Comparison of ENCODE assay signal across 9 cellular contexts in genomic region chr12:7937867-7938506, GRCh38. TPM values are rescaled to one million over a fixed set of nuclear protein-coding genes. Genes with fewer than 3 reads are reported as not detected.
A peak's percentile ranks its signal among the peaks of the same experiment; 100 is the strongest.
DNase-seq lines count a peak whose midpoint lies in the region; ATAC-seq lines count a peak whose summit lies in the region.
"Had no signal": no experiment of that assay in that cellular context is flagged by ENCODE, and none has a peak within 500 bp of the region (broad histone marks: within the 10 kb centered on the region; RNA-seq: fewer than 3 reads in every experiment).

No MANE protein-coding gene starts in this region.

- peak overlapping the region; percentile 23 for H3K27ac ChIP-seq in urinary bladder (ENCODE audit: low read depth)
- H3K27ac ChIP-seq: suprapubic skin had no signal

- H3K36me3 Mint-ChIP-seq in T-cell (no peaks in the 10 kb centered on the region), immature natural killer cell (no peaks in the 10 kb centered on the region)

- peak; percentile 56 for DNase-seq in stimulated activated CD4-positive, alpha-beta T cell treated with anti-CD3 and anti-CD28 coated beads, Interleukin-15, amount 100 ng/mL, for 24 hours
- no peak for DNase-seq in stimulated activated CD4-positive, alpha-beta T cell treated with anti-CD3 and anti-CD28 coated beads, Interleukin-2, amount 100 ng/mL, for 24 hours
- DNase-seq in T-cell (no peak), immature natural killer cell (no peak), NCI-H524 (lab: John Stamatoyannopoulos, UW) (no peak), hippocampal formation (lab: John Stamatoyannopoulos, UW) (no peak)

- WGBS in urinary bladder, result 31% methylated on average over 4 of the region's 4 CpGs

- no peaks in the 10 kb centered on the region for H3K4me1 ChIP-seq in urinary bladder (ENCODE audit: insufficient read depth)

- CTCF ChIA-PET in T-cell (lab: Charles Lee), result interaction anchor here (0.7 to 6.8 kb wide), 6 partner anchors 8 to 42 kb away, joined by 3 to 222 read pairs (median 6); no protein-coding TSS in a partner anchor

- no peak for ATAC-seq in T-cell (replicated peaks in 1 of 4)
- ATAC-seq in GM21381 (IDR thresholded peaks at IDR 0.05; ENCODE audit: unreplicated experiment), result no peak

- no peaks in the 10 kb centered on the region for H3K27me3 Mint-ChIP-seq in T-cell
- H3K27me3 Mint-ChIP-seq in immature natural killer cell (ENCODE audit: low read depth in 3 of 3), result peaks cover 0 to 2% (median 2%) of the 10 kb centered on the region in 3 donors

- peaks cover 7 to 8% (median 7%) of the 10 kb centered on the region in 3 donors for H3K4me1 Mint-ChIP-seq in T-cell
- peaks cover 10 to 11% of the 10 kb centered on the region in 2 donors for H3K4me1 Mint-ChIP-seq in immature natural killer cell

- H3K27ac Mint-ChIP-seq in T-cell (peak overlapping the region; percentile 21 to 64), immature natural killer cell (peak overlapping the region; percentile 76 to 87 (median 83))

- H3K9me3 Mint-ChIP-seq in T-cell (no peaks in the 10 kb centered on the region), immature natural killer cell (no peaks in the 10 kb centered on the region)

- POLR2A ChIA-PET in T-cell (lab: Charles Lee), result interaction anchor here (1.1 to 7.4 kb wide), 2 partner anchors 23 kb away, joined by 9 to 296 read pairs; no protein-coding TSS in a partner anchor

- no peak overlapping the region for H3K4me3 ChIP-seq in urinary bladder (ENCODE audit: low read depth, low read length)
- H3K4me3 ChIP-seq: suprapubic skin had no signal

- H3K36me3 ChIP-seq in urinary bladder (ENCODE audit: insufficient read depth), result no peaks in the 10 kb centered on the region
- H3K36me3 ChIP-seq: suprapubic skin had no signal

- H3K4me3 Mint-ChIP-seq in T-cell (no peak overlapping the region), immature natural killer cell (peak overlapping the region in 2 of 5 donors; percentile 28 to 35)

RNA-seq across cellular contexts. Expression of gene SLC2A3, which starts 2.0 kb away (rescaled TPM):
- total RNA-seq in T-cell (100 to 1,000 TPM; 125 to 803 (median 160) TPM), urinary bladder (76.9 TPM)
- polyA plus RNA-seq in immature natural killer cell (100 to 1,000 TPM in 2 of 3 donors, 10 to 100 TPM in 1; 55.0 to 114 (median 114) TPM), urinary bladder (21.7 TPM)
